8 cellular contexts compared by ENCODE assay signal in genomic region chr19:15555759-15556633, GRCh38. TPM values are rescaled to one million over a fixed set of nuclear protein-coding genes. Genes with fewer than 3 reads are reported as not detected.
A peak's percentile ranks its signal among the peaks of the same experiment; 100 is the strongest.
DNase-seq lines count a peak whose midpoint lies in the region; ATAC-seq and TF ChIP-seq lines count a peak whose summit lies in the region.

No MANE protein-coding gene starts in this region.

- peaks cover 3% of the 10 kb centered on the region for H3K27me3 ChIP-seq in CD4-positive, alpha-beta T cell (ENCODE audit: control insufficient read depth, insufficient read depth, low read length)
- peaks cover 12% of the 10 kb centered on the region for H3K27me3 ChIP-seq in OCI-LY3 (ENCODE audit: low read depth, low read length)
- no peaks in the 10 kb centered on the region for H3K27me3 ChIP-seq in mononuclear cell (ENCODE audit: insufficient read depth, low read length)

- H3K79me2 ChIP-seq in OCI-LY3 (ENCODE audit: low read length), result no peaks in the 10 kb centered on the region

- no peaks in the 10 kb centered on the region for H4K20me1 ChIP-seq in OCI-LY3 (ENCODE audit: insufficient read depth, low read length)

- H3K27ac ChIP-seq in CD4-positive, alpha-beta T cell (ENCODE audit: low read depth, low read length), result peak overlapping the region; percentile 55
- H3K27ac ChIP-seq in OCI-LY3 (ENCODE audit: low read length), result no peak overlapping the region

- H3K36me3 ChIP-seq in OCI-LY3 (replicated peaks; ENCODE audit: low read depth, low read length), result no peaks in the 10 kb centered on the region

- H3K4me3 ChIP-seq in OCI-LY3 (ENCODE audit: low read length) (peak overlapping the region; percentile 77), epithelial cell of esophagus (ENCODE audit: low read length) (peak overlapping the region; percentile 28), mononuclear cell (ENCODE audit: low read length) (peak overlapping the region; percentile 27)

- no peaks in the 10 kb centered on the region for H3K9me3 ChIP-seq in CD4-positive, alpha-beta T cell (ENCODE audit: control insufficient read depth, low read length)
- H3K9me3 ChIP-seq in OCI-LY3 (ENCODE audit: insufficient read depth, low read length), result no peaks in the 10 kb centered on the region
- H3K9me3 ChIP-seq in mononuclear cell (ENCODE audit: low read depth, low read length), result no peaks in the 10 kb centered on the region

- H3K9me3 Mint-ChIP-seq in CD4-positive, alpha-beta T cell, result no peaks in the 10 kb centered on the region

- peak; percentile 81 for TF ChIP-seq CTCF in CD4-positive, alpha-beta T cell (IDR thresholded peaks at IDR 0.05)
- TF ChIP-seq CTCF in OCI-LY3 (IDR thresholded peaks at IDR 0.05; ENCODE audit: low read depth, low read length) (peak; percentile 88), epithelial cell of esophagus (IDR thresholded peaks at IDR 0.05; ENCODE audit: insufficient read depth, low read depth, low read length, missing control alignments) (peak; percentile 85)

- peak overlapping the region; percentile 98 for H3K4me2 ChIP-seq in OCI-LY3 (ENCODE audit: low read length)

- H3K4me1 Mint-ChIP-seq in CD4-positive, alpha-beta T cell (ENCODE audit: low read depth), result peaks cover 16% of the 10 kb centered on the region

- H2AFZ ChIP-seq in OCI-LY3 (ENCODE audit: low read depth, low read length), result peak overlapping the region; percentile 90

- peak overlapping the region; percentile 83 for H3K27ac Mint-ChIP-seq in CD4-positive, alpha-beta T cell

- CTCF ChIA-PET in CD4-positive, alpha-beta T cell (lab: Charles Lee), result interaction anchor here (0.7 to 4.4 kb wide), 17 partner anchors 42 to 464 kb away, joined by 3 to 105 read pairs (median 5); partner anchors contain the start of genes AKAP8, AKAP8L, RASAL3 and WIZ

- H3K36me3 Mint-ChIP-seq in CD4-positive, alpha-beta T cell (ENCODE audit: low read depth), result no peaks in the 10 kb centered on the region

- peaks cover 4% of the 10 kb centered on the region for H3K27me3 Mint-ChIP-seq in CD4-positive, alpha-beta T cell

- intact Hi-C loops in CD4-positive, alpha-beta T cell (cut with DNase I, micrococcal nuclease), result loop anchor here (1.0 to 5.0 kb wide), 9 partner anchors 89 to 465 kb away; partner anchors contain the start of gene AKAP8 (in 1 of the 2)

- H3K9ac ChIP-seq in OCI-LY3 (ENCODE audit: low read length), result peak overlapping the region; percentile 43; the same call in 1 of the 2 replicates

- peak; percentile 86 for ATAC-seq in CD4-positive, alpha-beta T cell (ENCODE audit: poor library complexity)
- ATAC-seq in GM21367 (IDR thresholded peaks at IDR 0.05; ENCODE audit: unreplicated experiment), result peak; percentile 56

- POLR2A ChIA-PET in CD4-positive, alpha-beta T cell (lab: Charles Lee), result interaction anchor here (0.6 to 3.7 kb wide), 10 partner anchors 41 to 464 kb away, joined by 3 to 99 read pairs (median 8); partner anchors contain the start of genes AKAP8, AKAP8L and RASAL3

- H3K4me3 Mint-ChIP-seq in CD4-positive, alpha-beta T cell, result peak overlapping the region; percentile 83

- DNase-seq in CD4-positive, alpha-beta T cell, result peak; percentile 92 to 98 (median 96)
- DNase-seq in HuH-7.5 (ENCODE audit: low spot score) (peak; percentile 95), epithelial cell of esophagus (ENCODE audit: low read depth) (peak; percentile 87)
- peak; percentile 98 for DNase-seq in activated CD8-positive, alpha-beta memory T cell treated with anti-CD3 and anti-CD28 coated beads, Interleukin-2, amount 50 U/mL, for 4 hours
- DNase-seq in stimulated activated CD8-positive, alpha-beta memory T cell treated with anti-CD3 and anti-CD28 coated beads, Interleukin-2, amount 100 ng/mL, for 1 hour (ENCODE audit: low read depth in 2 of 2), result peak; percentile 92 to 96

- peaks cover 12% of the 10 kb centered on the region for H3K4me1 ChIP-seq in OCI-LY3 (ENCODE audit: low read length)
- peaks cover 16% of the 10 kb centered on the region for H3K4me1 ChIP-seq in mononuclear cell (ENCODE audit: insufficient read depth, low read length)

RNA-seq across cellular contexts. Expression of gene CYP4F22, which starts 47.7 kb away (rescaled TPM):
- total RNA-seq in CD4-positive, alpha-beta T cell, result under 1 TPM; 0.19 to 0.28 TPM
- 0.21 TPM for total RNA-seq in mononuclear cell

RNA-seq across cellular contexts. Expression of gene CYP4F8, which starts 59.0 kb away (rescaled TPM):
- total RNA-seq in CD4-positive, alpha-beta T cell, result not detected
- total RNA-seq in mononuclear cell, result under 0.01 TPM

Comparison
In these comparisons a context has a peak if more than half of its experiments do, and no peak if none do; other contexts are left out.
1. H3K4me3 ChIP-seq: peak in every context shown above with its lines; median percentile 77 in OCI-LY3; 28 in epithelial cell of esophagus; 27 in mononuclear cell.